In the genomic region with DNA sequence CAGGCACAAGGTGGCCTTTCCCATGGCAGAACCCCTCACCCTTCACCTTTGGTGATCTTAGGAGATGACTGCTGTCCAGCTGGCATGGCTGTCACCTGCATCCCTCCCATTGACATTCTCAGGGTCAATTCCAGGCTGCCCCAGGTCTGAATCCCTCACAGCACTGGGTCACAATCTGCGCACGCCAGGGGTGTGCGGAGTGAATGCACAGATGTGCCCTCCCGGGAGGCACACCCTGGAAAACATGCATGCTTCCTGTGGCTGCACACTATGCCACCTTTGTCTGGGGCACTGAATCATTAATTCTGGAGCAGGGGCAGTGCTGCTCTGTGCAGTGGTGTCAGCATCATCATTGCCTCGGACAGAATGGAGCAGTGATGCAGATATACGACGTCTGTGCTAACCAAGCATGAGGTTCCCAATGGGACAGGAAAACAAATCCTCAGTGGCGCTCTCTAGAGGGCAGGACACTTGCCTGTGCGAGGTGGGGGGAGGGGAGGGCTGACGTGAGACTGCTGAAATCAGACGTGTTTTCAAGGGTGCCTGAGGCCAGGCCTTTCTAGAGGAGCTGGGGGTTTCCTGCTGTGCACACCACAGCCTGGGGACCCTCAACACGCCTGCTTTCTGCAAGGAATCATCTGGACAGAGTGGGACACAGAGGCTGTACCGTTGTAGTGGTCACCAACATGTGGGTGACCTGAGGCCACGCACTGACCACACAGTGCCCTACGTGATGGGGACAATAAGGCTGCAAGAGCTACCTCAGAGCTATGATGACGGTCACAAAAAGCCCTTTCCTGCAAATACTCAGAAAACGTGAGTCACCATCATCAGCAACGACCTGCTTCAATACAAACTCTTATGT, we compare ENCODE assay signal across 12 cellular contexts.
A peak's percentile ranks its signal among the peaks of the same experiment; 100 is the strongest.
DNase-seq lines count a peak whose midpoint lies in the region; ATAC-seq, FAIRE-seq and TF ChIP-seq lines count a peak whose summit lies in the region.
"Had no signal": no experiment of that assay in that cellular context is flagged by ENCODE, and none has a peak within 500 bp of the region (broad histone marks: within the 10 kb centered on the region; RNA-seq: fewer than 3 reads in every experiment).

No MANE protein-coding gene starts in this region.

- H3K4me2 ChIP-seq in OCI-LY7 (ENCODE audit: low read length): no peak overlapping the region

- H3K27ac ChIP-seq in OCI-LY7 (ENCODE audit: low read depth, low read length, poor library complexity, severe bottlenecking) (no peak overlapping the region), dorsolateral prefrontal cortex (peak overlapping the region in 55 of 59 donors; percentile 2 to 93 (median 84)), substantia nigra (ENCODE audit: low read depth, low read length, poor library complexity, severe bottlenecking) (peak overlapping the region; percentile 67)
- H3K27ac ChIP-seq: C4-2B, tibial artery had no signal

- no peak overlapping the region for H2AFZ ChIP-seq in OCI-LY7 (ENCODE audit: low read length)

- H3K9me2 ChIP-seq in OCI-LY7 (ENCODE audit: insufficient read depth, low read length): no peaks in the 10 kb centered on the region

- FAIRE-seq in D721Med (lab: Jason Lieb, UNC): no peak

- TF ChIP-seq CTCF in OCI-LY7 (conservative IDR thresholded peaks at IDR 0.05; ENCODE audit: low read length): peak; percentile 28; the same call in 1 of the 2 replicates
- peak in 13 of 56 donors; percentile 7 to 31 (median 20) for TF ChIP-seq CTCF in dorsolateral prefrontal cortex (IDR thresholded peaks at IDR 0.05 in 54 of 56, conservative IDR thresholded peaks at IDR 0.05 in 2 of 56; ENCODE audit: low read depth in 1 of 56, partially characterized antibody in 56 of 56)
- TF ChIP-seq CTCF in D721Med (IDR thresholded peaks at IDR 0.05; ENCODE audit: insufficient read depth, missing control alignments): no peak

- CTCF ChIA-PET in OCI-LY7 (lab: Charles Lee; ENCODE audit: unreplicated experiment): no interaction called here

- no peak overlapping the region for H3K4me3 ChIP-seq in OCI-LY7 (ENCODE audit: low read depth, low read length, poor library complexity, severe bottlenecking)
- no peak overlapping the region for H3K4me3 ChIP-seq in dorsolateral prefrontal cortex
- H3K4me3 ChIP-seq: tibial artery had no signal

- H3K27ac Mint-ChIP-seq in activated naive CD4-positive, alpha-beta T cell treated with anti-CD3 and anti-CD28 coated beads, Interleukin-2, amount 50 U/mL, for 72 hours: peak overlapping the region; percentile 40 to 54

- H3K9me3 ChIP-seq in OCI-LY7 (ENCODE audit: low read length): no peaks in the 10 kb centered on the region
- H3K9me3 ChIP-seq: tibial artery had no signal

- intact Hi-C loops in OCI-LY7 (cut with micrococcal nuclease; ENCODE audit: unreplicated experiment) (no loop called here), dorsolateral prefrontal cortex (cut with DNase I) (loop anchor here (5.0 to 10.0 kb wide), 3 partner anchors 53 to 295 kb away; partner anchors contain the start of gene HIPK2 (in 2 of the 2))

- peak; percentile 3 to 34 for ATAC-seq in activated naive CD4-positive, alpha-beta T cell treated with anti-CD3 and anti-CD28 coated beads, Interleukin-2, amount 50 U/mL, for 72 hours

- H3K4me1 ChIP-seq in OCI-LY7 (ENCODE audit: insufficient read depth, low read length, poor library complexity, severe bottlenecking): peaks cover 32% of the 10 kb centered on the region

- BruUV-seq in OCI-LY7 (replicated peaks; lab: Mats Ljungman, UMichigan): no TSS peak

- no peak for DNase-seq in activated naive CD4-positive, alpha-beta T cell treated with anti-CD3 and anti-CD28 coated beads, Interleukin-2, amount 50 U/mL, for 72 hours (ENCODE audit: low spot score in 2 of 2)
- DNase-seq in activated naive CD4-positive, alpha-beta T cell treated with anti-CD3 and anti-CD28 coated beads, Interleukin-2, amount 50 U/mL, for 16 hours: no peak
- DNase-seq in OCI-LY7 (ENCODE audit: low spot score) (no peak), dorsolateral prefrontal cortex (no peak), substantia nigra (lab: John Stamatoyannopoulos, UW) (peak in 1 of 49 donors; percentile 19), NOMO-1 treated with DMSO at 0.1 percent for 48 hours (lab: John Stamatoyannopoulos, UW; ENCODE audit: unreplicated experiment) (no peak), SKM-1 (lab: John Stamatoyannopoulos, UW; ENCODE audit: unreplicated experiment) (no peak), D721Med (ENCODE audit: insufficient read length, low spot score) (no peak)
- DNase-seq: effector memory CD4-positive, alpha-beta T cell; NCI-H2171 treated with DMSO at 0.1 percent for 48 hours had no signal

- no peaks in the 10 kb centered on the region for H4K20me1 ChIP-seq in OCI-LY7 (ENCODE audit: insufficient read depth, low read length)

- POLR2A ChIA-PET in OCI-LY7 (lab: Charles Lee): no interaction called here

- no peaks in the 10 kb centered on the region for H3K36me3 Mint-ChIP-seq in activated naive CD4-positive, alpha-beta T cell treated with anti-CD3 and anti-CD28 coated beads, Interleukin-2, amount 50 U/mL, for 72 hours

- H3K79me2 ChIP-seq in OCI-LY7 (ENCODE audit: insufficient read depth, low read depth, low read length): no peaks in the 10 kb centered on the region

- H3K27me3 ChIP-seq in dorsolateral prefrontal cortex: no peaks in the 10 kb centered on the region
- H3K27me3 ChIP-seq: tibial artery had no signal

- no peaks in the 10 kb centered on the region for H3K9me3 Mint-ChIP-seq in activated naive CD4-positive, alpha-beta T cell treated with anti-CD3 and anti-CD28 coated beads, Interleukin-2, amount 50 U/mL, for 72 hours

- no peaks in the 10 kb centered on the region for H3K36me3 ChIP-seq in OCI-LY7 (ENCODE audit: insufficient read depth, low read length)
